Comparison of ENCODE assay signal across 22 cellular contexts in the genomic region with DNA sequence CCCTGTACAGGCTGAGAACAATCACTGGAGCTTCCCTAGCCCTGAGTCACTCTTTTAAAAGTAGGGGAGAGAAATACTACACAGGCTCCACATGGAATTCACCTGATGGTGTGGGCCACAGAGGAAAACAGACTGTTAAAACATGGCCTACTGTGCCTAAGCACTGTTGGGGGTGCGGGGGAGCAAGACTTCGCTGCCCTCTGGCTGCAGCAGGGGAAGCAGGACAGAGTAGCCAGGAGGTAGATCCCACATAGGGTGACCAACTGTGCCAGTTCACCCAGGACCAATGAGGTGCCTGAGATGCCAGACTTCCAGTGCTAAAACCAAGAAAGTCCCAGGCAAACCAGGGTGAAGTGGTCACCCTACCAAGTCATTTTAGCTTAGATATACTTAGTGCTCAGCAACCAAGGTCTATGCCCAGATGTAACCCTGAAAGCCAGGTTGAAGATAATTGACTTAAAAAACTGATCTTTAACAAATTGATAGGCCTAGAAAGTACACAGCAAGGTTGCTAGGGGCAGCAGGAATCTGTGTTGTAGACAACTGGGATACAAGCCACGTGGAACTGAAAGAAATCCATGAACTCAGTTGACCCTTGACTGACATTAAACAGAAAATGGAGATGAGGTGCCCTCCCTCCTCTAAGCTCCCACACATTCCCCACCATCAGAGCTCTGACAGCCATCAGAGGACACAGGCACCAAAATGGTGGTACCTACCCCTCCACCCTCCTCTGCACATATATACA.
"Had no signal": no experiment of that assay in that cellular context is flagged by ENCODE, and none has a peak within 500 bp of the region (broad histone marks: within the 10 kb centered on the region; RNA-seq: fewer than 3 reads in every experiment).

No MANE protein-coding gene starts in this region.

- H3K36me3 Mint-ChIP-seq: activated naive CD4-positive, alpha-beta T cell treated with anti-CD3 and anti-CD28 coated beads, Interleukin-2, amount 50 U/mL, for 24 hours; natural killer cell had no signal

- H3K4me3 Mint-ChIP-seq: activated CD4-positive, alpha-beta memory T cell treated with anti-CD3 and anti-CD28 coated beads, Interleukin-2, amount 10 ng/mL, durations not matched to agents 7 days and 5 days; activated CD4-positive, alpha-beta T cell treated with anti-CD3 and anti-CD28 coated beads, Interleukin-2, amount 10 ng/mL, durations not matched to agents 7 days and 5 days; activated naive CD4-positive, alpha-beta T cell treated with anti-CD3 and anti-CD28 coated beads, Interleukin-2, amount 50 U/mL, for 24 hours; activated naive CD8-positive, alpha-beta T cell treated with anti-CD3 and anti-CD28 coated beads, Interleukin-2, amount 50 U/mL, for 24 hours; activated T-cell treated with anti-CD3 and anti-CD28 coated beads, Interleukin-2, amount 50 U/mL, for 24 hours; natural killer cell had no signal

- DNase-seq: activated CD4-positive, alpha-beta memory T cell treated with anti-CD3 and anti-CD28 coated beads, Interleukin-2, amount 10 ng/mL, durations not matched to agents 7 days and 5 days; activated CD4-positive, alpha-beta T cell treated with anti-CD3 and anti-CD28 coated beads, Interleukin-2, amount 10 ng/mL, durations not matched to agents 7 days and 5 days; activated CD8-positive, alpha-beta memory T cell treated with anti-CD3 and anti-CD28 coated beads, Interleukin-2, amount 50 U/mL, for 48 hours; activated naive CD8-positive, alpha-beta T cell treated with anti-CD3 and anti-CD28 coated beads, Interleukin-2, amount 50 U/mL, for 24 hours; activated T-cell treated with anti-CD3 and anti-CD28 coated beads, Interleukin-2, amount 50 U/mL, for 24 hours; amygdala; central memory CD4-positive, alpha-beta T cell; foreskin keratinocyte; mesendoderm; natural killer cell; right cardiac atrium; spleen; stimulated activated naive CD4-positive, alpha-beta T cell; tibial artery; upper lobe of right lung had no signal

- H3K27ac ChIP-seq: esophagus muscularis mucosa, foreskin keratinocyte, spleen, suprapubic skin, tibial artery, upper lobe of right lung had no signal

- H3K4me1 Mint-ChIP-seq: activated CD4-positive, alpha-beta memory T cell treated with anti-CD3 and anti-CD28 coated beads, Interleukin-2, amount 10 ng/mL, durations not matched to agents 7 days and 5 days; activated CD4-positive, alpha-beta T cell treated with anti-CD3 and anti-CD28 coated beads, Interleukin-2, amount 10 ng/mL, durations not matched to agents 7 days and 5 days; activated naive CD4-positive, alpha-beta T cell treated with anti-CD3 and anti-CD28 coated beads, Interleukin-2, amount 50 U/mL, for 24 hours; activated naive CD8-positive, alpha-beta T cell treated with anti-CD3 and anti-CD28 coated beads, Interleukin-2, amount 50 U/mL, for 24 hours; natural killer cell had no signal

- ATAC-seq: activated CD4-positive, CD25-positive, alpha-beta regulatory T cell treated with anti-CD3 and anti-CD28 coated beads, Interleukin-2, amount 50 U/mL, for 24 hours; activated naive CD8-positive, alpha-beta T cell treated with anti-CD3 and anti-CD28 coated beads, Interleukin-2, amount 50 U/mL, for 24 hours; foreskin keratinocyte; left lobe of liver; right cardiac atrium; upper lobe of right lung had no signal

- H3K4me3 ChIP-seq: esophagus muscularis mucosa, lung, spleen, suprapubic skin, tibial artery, upper lobe of right lung had no signal

- H3K27me3 Mint-ChIP-seq: activated CD4-positive, alpha-beta memory T cell treated with anti-CD3 and anti-CD28 coated beads, Interleukin-2, amount 10 ng/mL, durations not matched to agents 7 days and 5 days; activated CD4-positive, alpha-beta T cell treated with anti-CD3 and anti-CD28 coated beads, Interleukin-2, amount 10 ng/mL, durations not matched to agents 7 days and 5 days; activated naive CD4-positive, alpha-beta T cell treated with anti-CD3 and anti-CD28 coated beads, Interleukin-2, amount 50 U/mL, for 24 hours; activated naive CD8-positive, alpha-beta T cell treated with anti-CD3 and anti-CD28 coated beads, Interleukin-2, amount 50 U/mL, for 24 hours; activated T-cell treated with anti-CD3 and anti-CD28 coated beads, Interleukin-2, amount 50 U/mL, for 24 hours had no signal

- H3K27ac Mint-ChIP-seq: activated CD4-positive, alpha-beta memory T cell treated with anti-CD3 and anti-CD28 coated beads, Interleukin-2, amount 10 ng/mL, durations not matched to agents 7 days and 5 days; activated CD4-positive, alpha-beta T cell treated with anti-CD3 and anti-CD28 coated beads, Interleukin-2, amount 10 ng/mL, durations not matched to agents 7 days and 5 days; activated naive CD4-positive, alpha-beta T cell treated with anti-CD3 and anti-CD28 coated beads, Interleukin-2, amount 50 U/mL, for 24 hours; activated naive CD8-positive, alpha-beta T cell treated with anti-CD3 and anti-CD28 coated beads, Interleukin-2, amount 50 U/mL, for 24 hours; activated T-cell treated with anti-CD3 and anti-CD28 coated beads, Interleukin-2, amount 50 U/mL, for 24 hours; activated T-helper 2 cell treated with anti-CD3 and anti-CD28 coated beads, Interferon-gamma antibody, Interleukin-2, Interleukin-4, amounts not matched to agents 10 μg/mL and 5 μg/mL and 100 μg/mL, durations not matched to agents 14 hours and 24 hours and 36 hours; natural killer cell had no signal

- H3K27me3 ChIP-seq: esophagus muscularis mucosa, foreskin keratinocyte, spleen, suprapubic skin, tibial artery, upper lobe of right lung had no signal

- H3K9me3 ChIP-seq: esophagus muscularis mucosa, spleen, suprapubic skin, tibial artery, upper lobe of right lung had no signal

- H3K9me3 Mint-ChIP-seq: activated CD4-positive, alpha-beta memory T cell treated with anti-CD3 and anti-CD28 coated beads, Interleukin-2, amount 10 ng/mL, durations not matched to agents 7 days and 5 days; activated CD4-positive, alpha-beta T cell treated with anti-CD3 and anti-CD28 coated beads, Interleukin-2, amount 10 ng/mL, durations not matched to agents 7 days and 5 days; activated naive CD8-positive, alpha-beta T cell treated with anti-CD3 and anti-CD28 coated beads, Interleukin-2, amount 50 U/mL, for 24 hours; activated T-cell treated with anti-CD3 and anti-CD28 coated beads, Interleukin-2, amount 50 U/mL, for 24 hours; activated T-helper 2 cell treated with anti-CD3 and anti-CD28 coated beads, Interferon-gamma antibody, Interleukin-2, Interleukin-4, amounts not matched to agents 10 μg/mL and 5 μg/mL and 100 μg/mL, durations not matched to agents 14 hours and 24 hours and 36 hours had no signal

- H3K36me3 ChIP-seq: esophagus muscularis mucosa, spleen, suprapubic skin, tibial artery, upper lobe of right lung had no signal

- H3K4me1 ChIP-seq: esophagus muscularis mucosa, foreskin keratinocyte, spleen, suprapubic skin, tibial artery, upper lobe of right lung had no signal
